ENCODE assay signal across 29 cellular contexts in genomic region chr5:65739162-65739561, GRCh38.
"Had no signal": no experiment of that assay in that cellular context is flagged by ENCODE, and none has a peak within 500 bp of the region (broad histone marks: within the 10 kb centered on the region; RNA-seq: fewer than 3 reads in every experiment).

No MANE protein-coding gene starts in this region.

- H3K9me3 Mint-ChIP-seq: stimulated activated effector memory CD8-positive, alpha-beta T cell treated with anti-CD3 and anti-CD28 coated beads, Interleukin-12 subunit alpha, Interleukin-12 subunit beta, amount 100 ng/mL, for 72 hours; stimulated activated naive CD8-positive, alpha-beta T cell treated with anti-CD3 and anti-CD28 coated beads, Interleukin-15, amount 100 ng/mL, for 72 hours; stimulated activated naive CD8-positive, alpha-beta T cell treated with anti-CD3 and anti-CD28 coated beads, Interleukin-15, Interleukin-2, amounts not matched to agents 100 ng/mL and 50 ng/mL, for 24 hours; type B pancreatic cell had no signal

- H3K4me3 ChIP-seq: stomach, suprapubic skin, testis, thoracic aorta, thyroid gland, tibial artery, tibial nerve, transverse colon, upper lobe of left lung, upper lobe of right lung, uterus, vagina had no signal

- H3K4me1 ChIP-seq: testis, thyroid gland, tibial artery, uterus, vagina had no signal

- H3K36me3 ChIP-seq: stomach, suprapubic skin, thoracic aorta, thyroid gland, tibial artery, tibial nerve, transverse colon, upper lobe of left lung, upper lobe of right lung, uterus, vagina had no signal

- ATAC-seq: stimulated activated effector memory CD8-positive, alpha-beta T cell treated with anti-CD3 and anti-CD28 coated beads, Interleukin-12 subunit alpha, Interleukin-12 subunit beta, amount 100 ng/mL, for 72 hours; stimulated activated memory B cell treated with anti-CD40 and anti-IgM and Interleukin-4, amounts not matched to agents 10 μg/mL and 1 μg/mL and 100 μg/mL, for 72 hours; stimulated activated naive B cell treated with anti-CD40 and anti-IgM and Interleukin-4, amounts not matched to agents 10 μg/mL and 1 μg/mL and 100 μg/mL, for 72 hours; stimulated activated naive CD8-positive, alpha-beta T cell treated with anti-CD3 and anti-CD28 coated beads, Interleukin-15, amount 100 ng/mL, for 72 hours; stimulated activated naive CD8-positive, alpha-beta T cell treated with anti-CD3 and anti-CD28 coated beads, Interleukin-15, Interleukin-2, amounts not matched to agents 100 U/mL and 50 U/mL, for 24 hours; upper lobe of right lung had no signal

- H3K36me3 Mint-ChIP-seq: stimulated activated effector memory CD8-positive, alpha-beta T cell treated with anti-CD3 and anti-CD28 coated beads, Interleukin-12 subunit alpha, Interleukin-12 subunit beta, amount 100 ng/mL, for 72 hours had no signal

- H3K4me3 Mint-ChIP-seq: stimulated activated effector memory CD8-positive, alpha-beta T cell treated with anti-CD3 and anti-CD28 coated beads, Interleukin-12 subunit alpha, Interleukin-12 subunit beta, amount 100 ng/mL, for 72 hours; stimulated activated memory B cell treated with anti-CD40 and anti-IgM and Interleukin-4, amounts not matched to agents 10 μg/mL and 1 μg/mL and 100 μg/mL, for 72 hours; stimulated activated naive B cell treated with anti-CD40 and anti-IgM and Interleukin-4, amounts not matched to agents 10 μg/mL and 1 μg/mL and 100 μg/mL, for 72 hours; stimulated activated naive CD8-positive, alpha-beta T cell treated with anti-CD3 and anti-CD28 coated beads, Interleukin-15, amount 100 ng/mL, for 72 hours; stimulated activated naive CD8-positive, alpha-beta T cell treated with anti-CD3 and anti-CD28 coated beads, Interleukin-15, Interleukin-2, amounts not matched to agents 100 ng/mL and 50 ng/mL, for 24 hours; type B pancreatic cell had no signal

- FAIRE-seq: urothelium cell line had no signal

- H3K27me3 Mint-ChIP-seq: stimulated activated memory B cell treated with anti-CD40 and anti-IgM and Interleukin-4, amounts not matched to agents 10 μg/mL and 1 μg/mL and 100 μg/mL, for 72 hours; stimulated activated naive B cell treated with anti-CD40 and anti-IgM and Interleukin-4, amounts not matched to agents 10 μg/mL and 1 μg/mL and 100 μg/mL, for 72 hours; stimulated activated naive CD8-positive, alpha-beta T cell treated with anti-CD3 and anti-CD28 coated beads, Interleukin-15, amount 100 ng/mL, for 72 hours; stimulated activated naive CD8-positive, alpha-beta T cell treated with anti-CD3 and anti-CD28 coated beads, Interleukin-15, Interleukin-2, amounts not matched to agents 100 ng/mL and 50 ng/mL, for 24 hours; type B pancreatic cell had no signal

- H3K27ac ChIP-seq: stomach, suprapubic skin, testis, thoracic aorta, thyroid gland, tibial artery, tibial nerve, transverse colon, upper lobe of left lung, upper lobe of right lung, uterus, vagina had no signal

- DNase-seq: stimulated activated CD4-positive, alpha-beta T cell treated with anti-CD3 and anti-CD28 coated beads, Interleukin-2, amount 100 ng/mL, for 48 hours; stimulated activated CD4-positive, alpha-beta T cell treated with anti-CD3 and anti-CD28 coated beads, Interleukin-4, amount 100 ng/mL, for 1 hour; stimulated activated CD4-positive, alpha-beta T cell treated with anti-CD3 and anti-CD28 coated beads, Interleukin-4, amount 100 ng/mL, for 24 hours; stimulated activated CD4-positive, alpha-beta T cell treated with anti-CD3 and anti-CD28 coated beads, Interleukin-4, amount 100 ng/mL, for 4 hours; stimulated activated CD8-positive, alpha-beta memory T cell treated with anti-CD3 and anti-CD28 coated beads, Interleukin-4, amount 100 ng/mL, for 48 hours; stimulated activated naive B cell treated with anti-CD40 and anti-IgM and Interleukin-4, amounts not matched to agents 10 μg/mL and 1 μg/mL and 100 μg/mL, for 72 hours; stimulated activated naive CD4-positive, alpha-beta T cell; stimulated activated naive CD4-positive, alpha-beta T cell treated with Interleukin-2 at 50 U/mL for 16 hours; stimulated activated naive CD8-positive, alpha-beta T cell treated with anti-CD3 and anti-CD28 coated beads, Interleukin-15, amount 100 ng/mL, for 72 hours; stimulated activated naive CD8-positive, alpha-beta T cell treated with anti-CD3 and anti-CD28 coated beads, Interleukin-15, Interleukin-2, amounts not matched to agents 100 U/mL and 50 U/mL, for 24 hours; stomach; substantia nigra; testis; thyroid gland; tibial artery; transverse colon; trophoblast cell; upper lobe of left lung; upper lobe of right lung; uterus had no signal

- H3K9me3 ChIP-seq: stomach, suprapubic skin, testis, thoracic aorta, thyroid gland, tibial artery, tibial nerve, transverse colon, upper lobe of left lung, upper lobe of right lung, uterus, vagina had no signal

- H3K27ac Mint-ChIP-seq: stimulated activated effector memory CD8-positive, alpha-beta T cell treated with anti-CD3 and anti-CD28 coated beads, Interleukin-12 subunit alpha, Interleukin-12 subunit beta, amount 100 ng/mL, for 72 hours; stimulated activated memory B cell treated with anti-CD40 and anti-IgM and Interleukin-4, amounts not matched to agents 10 μg/mL and 1 μg/mL and 100 μg/mL, for 72 hours; stimulated activated naive B cell treated with anti-CD40 and anti-IgM and Interleukin-4, amounts not matched to agents 10 μg/mL and 1 μg/mL and 100 μg/mL, for 72 hours; stimulated activated naive CD8-positive, alpha-beta T cell treated with anti-CD3 and anti-CD28 coated beads, Interleukin-15, amount 100 ng/mL, for 72 hours; stimulated activated naive CD8-positive, alpha-beta T cell treated with anti-CD3 and anti-CD28 coated beads, Interleukin-15, Interleukin-2, amounts not matched to agents 100 ng/mL and 50 ng/mL, for 24 hours; type B pancreatic cell had no signal

- H3K27me3 ChIP-seq: stomach, suprapubic skin, testis, thyroid gland, tibial artery, tibial nerve, transverse colon, upper lobe of left lung, upper lobe of right lung, uterus, vagina had no signal
